ENCODE assay signal across 1 cellular context in the genomic region with DNA sequence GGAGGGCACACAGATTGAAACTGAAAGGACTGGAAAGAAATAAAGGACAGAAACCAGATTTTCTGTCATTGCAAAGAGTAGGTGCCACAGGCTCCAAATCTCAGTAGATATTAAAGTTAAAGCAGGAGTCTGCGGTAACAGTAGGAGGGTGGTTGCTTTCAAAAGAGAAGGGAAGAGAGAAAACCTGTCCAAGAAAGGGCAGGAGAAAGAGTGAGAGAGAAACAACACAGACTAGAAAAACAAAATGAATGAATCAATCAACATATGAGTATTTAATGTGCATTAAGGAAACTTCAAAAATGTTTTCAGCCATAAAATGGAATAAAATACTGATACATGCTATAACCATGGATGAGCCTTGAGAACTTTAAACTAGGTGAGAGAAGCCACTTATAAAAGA.
TF ChIP-seq lines count a peak whose summit lies in the region.

No MANE protein-coding gene starts in this region.

TF ChIP-seq in HCT116, 20 proteins besides CTCF, POLR2A, EP300 and RAD21:
- TF ChIP-seq ZBTB33 (IDR thresholded peaks at IDR 0.05; ENCODE audit: extremely low read depth, insufficient replicate concordance, low read length) (no peak), ZFX (IDR thresholded peaks at IDR 0.05) (no peak), ZNF274 (IDR thresholded peaks at IDR 0.05; ENCODE audit: low read depth, low read length) (no peak), FOSL1 (IDR thresholded peaks at IDR 0.05; ENCODE audit: low read depth) (no peak)
